ENCODE assay signal across 16 cellular contexts in genomic region chr6:113694278-113695077, GRCh38.
DNase-seq lines count a peak whose midpoint lies in the region; ATAC-seq, FAIRE-seq and TF ChIP-seq lines count a peak whose summit lies in the region.
"Had no signal": no experiment of that assay in that cellular context is flagged by ENCODE, and none has a peak within 500 bp of the region (broad histone marks: within the 10 kb centered on the region; RNA-seq: fewer than 3 reads in every experiment).

No MANE protein-coding gene starts in this region.

- no peaks in the 10 kb centered on the region for H3K4me1 ChIP-seq in mesendoderm (ENCODE audit: control insufficient read depth, low read depth, low read length)
- H3K4me1 ChIP-seq: Peyer's patch, thyroid gland had no signal

- TF ChIP-seq POLR2A in H54 (IDR thresholded peaks at IDR 0.05; ENCODE audit: low read depth, low read length) = no peak

- H3K27ac ChIP-seq in 22Rv1 (0 out of 2 replicates have a peak overlapping the region, but pooled peaks have one; percentile 15), mesendoderm (ENCODE audit: low read depth, low read length) (no peak overlapping the region)
- H3K27ac ChIP-seq: Peyer's patch, thyroid gland had no signal

- H3K9ac ChIP-seq in mesendoderm (ENCODE audit: low read length) = no peak overlapping the region

- H3K79me2 ChIP-seq in mesendoderm (ENCODE audit: control insufficient read depth, insufficient read depth, low read length) = no peaks in the 10 kb centered on the region

- H3K4me2 ChIP-seq in mesendoderm (ENCODE audit: low read length) = no peak overlapping the region
- H3K4me2 ChIP-seq: GM23338 had no signal

- no peak overlapping the region for H2BK15ac ChIP-seq in mesendoderm (replicated peaks; ENCODE audit: low read depth)

- H3K18ac ChIP-seq in mesendoderm (ENCODE audit: low read length) = no peak overlapping the region

- H3K36me3 ChIP-seq in mesendoderm (ENCODE audit: control insufficient read depth, insufficient read depth, low read length) = no peaks in the 10 kb centered on the region
- H3K36me3 ChIP-seq: Peyer's patch, thyroid gland had no signal

- H3K79me1 ChIP-seq in mesendoderm (ENCODE audit: low read length) = no peaks in the 10 kb centered on the region

- H2AK5ac ChIP-seq in mesendoderm (ENCODE audit: low read length) = no peak overlapping the region

- H3K4ac ChIP-seq in mesendoderm (ENCODE audit: low read depth, low read length) = no peak overlapping the region

- no peak overlapping the region for H4K5ac ChIP-seq in mesendoderm (ENCODE audit: low read length)

- H4K8ac ChIP-seq in mesendoderm (ENCODE audit: low read depth, low read length) = no peak overlapping the region

- no peak overlapping the region for H3K4me3 ChIP-seq in fibroblast of villous mesenchyme (ENCODE audit: low read depth, low read length)
- no peak overlapping the region for H3K4me3 ChIP-seq in mesendoderm (ENCODE audit: low read length)
- H3K4me3 ChIP-seq: GM23338, Peyer's patch, thyroid gland had no signal

- peak; percentile 86 for FAIRE-seq in H54 (lab: Jason Lieb, UNC)

- no peak overlapping the region for H3K23ac ChIP-seq in mesendoderm (ENCODE audit: low read length)

- H2BK5ac ChIP-seq in mesendoderm (ENCODE audit: low read length) = no peak overlapping the region

- TF ChIP-seq CTCF in 22Rv1 (IDR thresholded peaks at IDR 0.05) (no peak), fibroblast of villous mesenchyme (IDR thresholded peaks at IDR 0.05; ENCODE audit: insufficient read depth, low read depth, low read length) (no peak)

- H3K27me3 ChIP-seq in mesendoderm (ENCODE audit: insufficient read depth, low read length, poor library complexity) = no peaks in the 10 kb centered on the region
- H3K27me3 ChIP-seq: Peyer's patch, thyroid gland had no signal

- H2BK120ac ChIP-seq in mesendoderm (ENCODE audit: low read depth, low read length) = no peak overlapping the region

- WGBS in mesendoderm (ENCODE audit: extremely low coverage, insufficient coverage, low lambda C conversion rate) = no CpG with 5 or more reads among the region's 2 CpGs

- H3K56ac ChIP-seq in mesendoderm (ENCODE audit: low read length) = no peak overlapping the region

- DNase-seq in H54 (ENCODE audit: insufficient read length, low spot score) (no peak), fibroblast of villous mesenchyme (ENCODE audit: low read depth) (peak; percentile 52), hypothalamus (lab: John Stamatoyannopoulos, UW) (no peak), NCI-H1694 (lab: John Stamatoyannopoulos, UW) (no peak), mesendoderm (no peak)
- DNase-seq: activated CD4-positive, alpha-beta T cell treated with anti-CD3 and anti-CD28 coated beads, Interleukin-2, amount 10 ng/mL, durations not matched to agents 24 days and 14 days; activated gamma-delta T cell; DMS79; NCI-H446 treated with DMSO at 0.1 percent for 48 hours; Peyer's patch; stimulated activated CD4-positive, alpha-beta T cell treated with anti-CD3 and anti-CD28 coated beads, Interleukin-12 subunit alpha, Interleukin-12 subunit beta, amount 100 ng/mL, for 4 hours; thyroid gland had no signal

- ATAC-seq in SK-N-SH treated with all-trans-retinoic acid at 6 μM for 48 hours (peak; percentile 35; the same call in 1 of the 3 replicates), HG02884 (IDR thresholded peaks at IDR 0.05; ENCODE audit: unreplicated experiment) (no peak)
- ATAC-seq: GM23338 had no signal

TF ChIP-seq in SK-N-SH treated with all-trans-retinoic acid at 6 μM for 48 hours, 23 proteins besides CTCF, POLR2A, EP300 and RAD21:
- TF ChIP-seq OSR1 (CRISPR knock-in tag; IDR thresholded peaks at IDR 0.05) = no peak
- TF ChIP-seq, protein P1, sequence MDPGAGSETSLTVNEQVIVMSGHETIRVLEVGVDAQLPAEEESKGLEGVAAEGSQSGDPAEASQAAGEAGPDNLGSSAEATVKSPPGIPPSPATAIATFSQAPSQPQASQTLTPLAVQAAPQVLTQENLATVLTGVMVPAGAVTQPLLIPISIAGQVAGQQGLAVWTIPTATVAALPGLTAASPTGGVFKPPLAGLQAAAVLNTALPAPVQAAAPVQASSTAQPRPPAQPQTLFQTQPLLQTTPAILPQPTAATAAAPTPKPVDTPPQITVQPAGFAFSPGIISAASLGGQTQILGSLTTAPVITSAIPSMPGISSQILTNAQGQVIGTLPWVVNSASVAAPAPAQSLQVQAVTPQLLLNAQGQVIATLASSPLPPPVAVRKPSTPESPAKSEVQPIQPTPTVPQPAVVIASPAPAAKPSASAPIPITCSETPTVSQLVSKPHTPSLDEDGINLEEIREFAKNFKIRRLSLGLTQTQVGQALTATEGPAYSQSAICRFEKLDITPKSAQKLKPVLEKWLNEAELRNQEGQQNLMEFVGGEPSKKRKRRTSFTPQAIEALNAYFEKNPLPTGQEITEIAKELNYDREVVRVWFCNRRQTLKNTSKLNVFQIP (CRISPR knock-in tag; IDR thresholded peaks at IDR 0.05; ENCODE audit: borderline replicate concordance, low read depth) = no peak
- no peak for TF ChIP-seq ESRRG (CRISPR knock-in tag; IDR thresholded peaks at IDR 0.05)
- no peak for TF ChIP-seq CSDC2 (CRISPR knock-in tag; IDR thresholded peaks at IDR 0.05)
- TF ChIP-seq TCF4 (CRISPR knock-in tag; IDR thresholded peaks at IDR 0.05; ENCODE audit: borderline replicate concordance) = no peak
- TF ChIP-seq ARNTL (CRISPR knock-in tag; IDR thresholded peaks at IDR 0.05; ENCODE audit: borderline replicate concordance, low read depth) = no peak
TF ChIP-seq in SK-N-SH treated with all-trans-retinoic acid at 6 μM for 48 hours: peak in this region for 0.
